In the genomic region with DNA sequence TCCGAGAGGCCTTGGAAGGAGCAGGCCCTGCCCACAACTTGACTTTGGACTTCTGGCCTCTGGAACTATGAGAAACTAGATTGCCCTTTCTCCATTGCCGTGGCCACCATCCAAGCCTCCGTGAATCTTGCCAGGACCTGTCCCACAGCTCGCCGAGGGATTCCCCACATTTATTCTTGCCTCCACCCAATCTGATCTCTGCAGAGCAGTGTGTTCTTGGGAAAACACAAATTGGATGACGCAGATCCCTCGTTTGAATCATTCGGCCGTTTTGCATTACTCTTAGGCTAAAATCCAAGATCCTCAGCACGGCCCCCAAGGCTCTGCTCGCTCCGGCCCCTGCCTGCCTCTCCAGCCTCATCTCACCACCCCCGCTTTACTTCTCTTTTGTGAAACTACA, we compare ENCODE assay signal across 18 cellular contexts.
DNase-seq lines count a peak whose midpoint lies in the region; FAIRE-seq and TF ChIP-seq lines count a peak whose summit lies in the region.
"Had no signal": no experiment of that assay in that cellular context is flagged by ENCODE, and none has a peak within 500 bp of the region (broad histone marks: within the 10 kb centered on the region; RNA-seq: fewer than 3 reads in every experiment).

No MANE protein-coding gene starts in this region.

- no peak for FAIRE-seq in small intestine (lab: Jason Lieb, UNC)
- FAIRE-seq: H54 had no signal

- no peak for TF ChIP-seq POLR2A in breast epithelium (IDR thresholded peaks at IDR 0.05)

- no peaks in the 10 kb centered on the region for H3K27me3 ChIP-seq in breast epithelium
- no peaks in the 10 kb centered on the region for H3K27me3 ChIP-seq in small intestine (ENCODE audit: control insufficient read depth in 2 of 2, insufficient read depth in 2 of 2, low read length in 2 of 2)
- no peaks in the 10 kb centered on the region for H3K27me3 ChIP-seq in neural progenitor cell
- H3K27me3 ChIP-seq in Caco-2 (replicated peaks; ENCODE audit: control insufficient read depth, insufficient read depth, low read length) = no peaks in the 10 kb centered on the region

- BruUV-seq in Caco-2 (replicated peaks; lab: Mats Ljungman, UMichigan) = no TSS peak

- H3F3A ChIP-seq in neural progenitor cell (ENCODE audit: low read depth) = no peaks in the 10 kb centered on the region

- no peaks in the 10 kb centered on the region for H3K9me3 Mint-ChIP-seq in neural progenitor cell
- no peaks in the 10 kb centered on the region for H3K9me3 Mint-ChIP-seq in Caco-2 (ENCODE audit: unreplicated experiment)

- H4K20me1 ChIP-seq in neural progenitor cell (ENCODE audit: low read depth) = no peaks in the 10 kb centered on the region

- intact Hi-C loops in breast epithelium (cut with DNase I; ENCODE audit: low total_unique reads) (no loop called here), Caco-2 (cut with micrococcal nuclease; ENCODE audit: unreplicated experiment) (no loop called here)

- H3K27me3 Mint-ChIP-seq in neural progenitor cell (ENCODE audit: insufficient read depth, low read depth) = no peaks in the 10 kb centered on the region
- peaks cover 4% of the 10 kb centered on the region for H3K27me3 Mint-ChIP-seq in Caco-2 (ENCODE audit: insufficient read depth, unreplicated experiment)

- no peak overlapping the region for H2AFZ ChIP-seq in neural progenitor cell (replicated peaks)

- CTCF ChIA-PET in Caco-2 (lab: Charles Lee) = no interaction called here

- no peak overlapping the region for H3K4me2 ChIP-seq in neural progenitor cell

- H3K4me1 ChIP-seq in breast epithelium = no peaks in the 10 kb centered on the region
- peaks cover 0 to 3% of the 10 kb centered on the region in 2 donors for H3K4me1 ChIP-seq in small intestine (ENCODE audit: control insufficient read depth in 2 of 2, insufficient read depth in 1 of 2, low read depth in 1 of 2, low read length in 1 of 2)
- H3K4me1 ChIP-seq in neural progenitor cell = no peaks in the 10 kb centered on the region
- H3K4me1 ChIP-seq in Caco-2 = no peaks in the 10 kb centered on the region

- H3K9ac ChIP-seq in neural progenitor cell = no peak overlapping the region

- H3K27ac ChIP-seq in breast epithelium (peak overlapping the region in 1 of 2 donors; percentile 13), small intestine (ENCODE audit: low read depth in 1 of 2, low read length in 1 of 2) (no peak overlapping the region), neural progenitor cell (no peak overlapping the region)

- H3K4me3 Mint-ChIP-seq in neural progenitor cell (no peak overlapping the region), Caco-2 (ENCODE audit: unreplicated experiment) (no peak overlapping the region)
- H3K4me3 Mint-ChIP-seq: CD4-positive, alpha-beta memory T cell had no signal

- POLR2A ChIA-PET in Caco-2 (lab: Charles Lee) = no interaction called here

- H3K27ac Mint-ChIP-seq in neural progenitor cell (no peak overlapping the region), Caco-2 (ENCODE audit: unreplicated experiment) (no peak overlapping the region)
- H3K27ac Mint-ChIP-seq: CD4-positive, alpha-beta memory T cell had no signal

- no peaks in the 10 kb centered on the region for H3K9me3 ChIP-seq in breast epithelium
- H3K9me3 ChIP-seq in small intestine (ENCODE audit: control insufficient read depth, low read depth) = no peaks in the 10 kb centered on the region
- H3K9me3 ChIP-seq in neural progenitor cell (ENCODE audit: low read depth) = no peaks in the 10 kb centered on the region
- H3K9me3 ChIP-seq in Caco-2 = no peaks in the 10 kb centered on the region

- H3K4me3 ChIP-seq in breast epithelium (peak overlapping the region in 2 of 3 donors; percentile 1 to 29), fibroblast of the aortic adventitia (ENCODE audit: low read depth, low read length) (no peak overlapping the region), small intestine (ENCODE audit: low read depth in 1 of 2, low read length in 2 of 2) (peak overlapping the region in 1 of 2 donors; percentile 16), neural progenitor cell (no peak overlapping the region), Caco-2 (ENCODE audit: low read depth, low read length) (no peak overlapping the region)

- 41 to 82% (median 45%) methylated on average over 13 of the region's 13 CpGs for WGBS in small intestine, 3 donors

- H3K4me1 Mint-ChIP-seq in neural progenitor cell (no peaks in the 10 kb centered on the region), Caco-2 (ENCODE audit: low read depth, unreplicated experiment) (no peaks in the 10 kb centered on the region)

- H3K36me3 ChIP-seq in breast epithelium = no peaks in the 10 kb centered on the region
- H3K36me3 ChIP-seq in small intestine (ENCODE audit: control insufficient read depth in 2 of 2, insufficient read depth in 2 of 2, low read length in 2 of 2) = no peaks in the 10 kb centered on the region
- H3K36me3 ChIP-seq in neural progenitor cell = no peaks in the 10 kb centered on the region
- no peaks in the 10 kb centered on the region for H3K36me3 ChIP-seq in Caco-2 (ENCODE audit: control insufficient read depth, insufficient read depth, low read length)

- H3K36me3 Mint-ChIP-seq in neural progenitor cell (no peaks in the 10 kb centered on the region), Caco-2 (ENCODE audit: insufficient read depth, unreplicated experiment) (no peaks in the 10 kb centered on the region)
- H3K36me3 Mint-ChIP-seq: CD4-positive, alpha-beta memory T cell had no signal

- TF ChIP-seq CTCF in breast epithelium (IDR thresholded peaks at IDR 0.05) = no peak
- TF ChIP-seq CTCF in fibroblast of the aortic adventitia (IDR thresholded peaks at IDR 0.05; ENCODE audit: insufficient read depth, low read length) = no peak
- TF ChIP-seq CTCF in neural progenitor cell (IDR thresholded peaks at IDR 0.05) = no peak
- no peak for TF ChIP-seq CTCF in Caco-2 (IDR thresholded peaks at IDR 0.05; ENCODE audit: insufficient read depth in 1 of 2, low read depth in 1 of 2, low read length in 1 of 2, severe bottlenecking in 1 of 2, unreplicated experiment in 1 of 2)

- DNase-seq in Daoy (ENCODE audit: low read depth) = peak; percentile 13
- peak in 1 of 2 donors; percentile 37 for DNase-seq in breast epithelium (ENCODE audit: low spot score in 2 of 2)
- peak; percentile 43 for DNase-seq in fibroblast of the aortic adventitia (ENCODE audit: low read depth)
- peak; percentile 72 for DNase-seq in small intestine
- no peak for DNase-seq in neural progenitor cell (ENCODE audit: low spot score)
- no peak for DNase-seq in epidermal melanocyte (ENCODE audit: insufficient read length, low spot score)
- no peak for DNase-seq in RKO (ENCODE audit: low spot score)
- DNase-seq in Caco-2 = no peak
- DNase-seq: AML-193; CD4-positive, alpha-beta memory T cell; DND-41; KG1; NCI-H1105; NCI-H187 treated with DMSO at 0.1 percent for 48 hours; NCI-H2171; NCI-H446 treated with DMSO at 0.1 percent for 48 hours; NCI-H748 treated with DMSO at 0.1 percent for 48 hours had no signal

- no peaks in the 10 kb centered on the region for H3K79me2 ChIP-seq in neural progenitor cell (ENCODE audit: low read depth)

Comparison
In these comparisons a context has a peak if more than half of its experiments do, and no peak if none do; other contexts are left out.
1. DNase-seq: peak in Daoy (single experiment), fibroblast of the aortic adventitia (single experiment) and small intestine (single experiment); none in neural progenitor cell (single experiment), epidermal melanocyte (single experiment), RKO (single experiment) and Caco-2 (0 of 2).
2. H3K4me3 ChIP-seq: peak in breast epithelium (2 of 3); none in fibroblast of the aortic adventitia (single experiment), neural progenitor cell (single experiment) and Caco-2 (single experiment).